ENCODE assay signal across 15 cellular contexts in genomic region chr5:37773809-37774208, GRCh38.
DNase-seq lines count a peak whose midpoint lies in the region; TF ChIP-seq lines count a peak whose summit lies in the region.
"Had no signal": no experiment of that assay in that cellular context is flagged by ENCODE, and none has a peak within 500 bp of the region (broad histone marks: within the 10 kb centered on the region; RNA-seq: fewer than 3 reads in every experiment).

No MANE protein-coding gene starts in this region.

- H3K23ac ChIP-seq in mesenchymal stem cell (ENCODE audit: low read length in 2 of 2), result no peak overlapping the region

- TF ChIP-seq CTCF in HFFc6 (IDR thresholded peaks at IDR 0.05) (no peak), smooth muscle cell (IDR thresholded peaks at IDR 0.05; ENCODE audit: borderline replicate concordance, insufficient read depth, poor library complexity, severe bottlenecking) (no peak), colonic mucosa (IDR thresholded peaks at IDR 0.05) (no peak)

- H3K9ac ChIP-seq in mesenchymal stem cell (ENCODE audit: low read length) (no peak overlapping the region), smooth muscle cell (ENCODE audit: low read depth) (no peak overlapping the region), colonic mucosa (ENCODE audit: low read depth in 2 of 2, low read length in 2 of 2) (no peak overlapping the region)
- H3K9ac ChIP-seq: BLaER1 had no signal

- H3K4me1 ChIP-seq in mesenchymal stem cell (ENCODE audit: control insufficient read depth, insufficient read depth, low read depth, low read length) (peaks cover 14% of the 10 kb centered on the region), smooth muscle cell (ENCODE audit: low read depth) (no peaks in the 10 kb centered on the region), SJCRH30 (peaks cover 29% of the 10 kb centered on the region), colonic mucosa (no peaks in the 10 kb centered on the region)
- H3K4me1 ChIP-seq: BLaER1 had no signal

- no peaks in the 10 kb centered on the region for H4K20me1 ChIP-seq in smooth muscle cell (ENCODE audit: low read depth)
- H4K20me1 ChIP-seq: BLaER1 had no signal

- peaks cover 6% of the 10 kb centered on the region for H3K36me3 Mint-ChIP-seq in HFFc6 (ENCODE audit: low read depth)

- H3K9me3 ChIP-seq in mesenchymal stem cell (ENCODE audit: control insufficient read depth, low read length), result peaks cover 7% of the 10 kb centered on the region
- H3K9me3 ChIP-seq in smooth muscle cell (replicated peaks; ENCODE audit: low read depth), result no peaks in the 10 kb centered on the region
- H3K9me3 ChIP-seq in SJCRH30 (replicated peaks), result peaks cover 17% of the 10 kb centered on the region
- no peaks in the 10 kb centered on the region for H3K9me3 ChIP-seq in colonic mucosa

- no peak overlapping the region for H2AFZ ChIP-seq in mesenchymal stem cell (ENCODE audit: low read depth, low read length)
- no peak overlapping the region for H2AFZ ChIP-seq in smooth muscle cell (ENCODE audit: low read depth)
- H2AFZ ChIP-seq: GM23338 had no signal

- H3F3A ChIP-seq in smooth muscle cell (ENCODE audit: low read depth), result peaks cover 23% of the 10 kb centered on the region

- H4K8ac ChIP-seq in mesenchymal stem cell (ENCODE audit: low read length), result no peak overlapping the region

- intact Hi-C loops in colonic mucosa (cut with DNase I), result no loop called here

- H3K4ac ChIP-seq in mesenchymal stem cell (ENCODE audit: low read depth in 1 of 2, low read length in 2 of 2), result no peak overlapping the region

- H4K91ac ChIP-seq in mesenchymal stem cell (ENCODE audit: low read length), result no peak overlapping the region

- H3K4me2 ChIP-seq in mesenchymal stem cell (ENCODE audit: low read length, poor library complexity, severe bottlenecking) (no peak overlapping the region), smooth muscle cell (no peak overlapping the region)
- H3K4me2 ChIP-seq: BLaER1, GM23338 had no signal

- H3K27ac Mint-ChIP-seq in HFFc6, result peak overlapping the region; percentile 92; the same call in 1 of the 2 replicates
- H3K27ac Mint-ChIP-seq: GM23338 had no signal

- no peak overlapping the region for H2BK120ac ChIP-seq in mesenchymal stem cell (ENCODE audit: low read depth, low read length)

- no peak overlapping the region for H2BK12ac ChIP-seq in mesenchymal stem cell (ENCODE audit: low read length in 2 of 2)

- no peak overlapping the region for H3K14ac ChIP-seq in mesenchymal stem cell (ENCODE audit: low read length in 2 of 2)

- no peaks in the 10 kb centered on the region for H3K36me3 ChIP-seq in mesenchymal stem cell (ENCODE audit: control insufficient read depth in 1 of 2, insufficient read depth in 2 of 2, low read depth in 1 of 2, low read length in 2 of 2)
- H3K36me3 ChIP-seq in smooth muscle cell (ENCODE audit: low read depth), result no peaks in the 10 kb centered on the region
- H3K36me3 ChIP-seq in SJCRH30, result no peaks in the 10 kb centered on the region
- no peaks in the 10 kb centered on the region for H3K36me3 ChIP-seq in colonic mucosa
- H3K36me3 ChIP-seq: BLaER1 had no signal

- no peaks in the 10 kb centered on the region for H3K79me2 ChIP-seq in smooth muscle cell (ENCODE audit: low read depth)

- no peak overlapping the region for H3K4me3 ChIP-seq in mesenchymal stem cell (ENCODE audit: insufficient read depth in 1 of 2, low read depth in 1 of 2, low read length in 2 of 2)
- no peak overlapping the region for H3K4me3 ChIP-seq in smooth muscle cell
- H3K4me3 ChIP-seq in SJCRH30, result no peak overlapping the region
- no peak overlapping the region for H3K4me3 ChIP-seq in colonic mucosa
- H3K4me3 ChIP-seq: BLaER1, GM12878, GM23338 had no signal

- H3K27me3 ChIP-seq in mesenchymal stem cell (ENCODE audit: control insufficient read depth in 1 of 2, insufficient read depth in 1 of 2, low read length in 2 of 2) (no peaks in the 10 kb centered on the region), smooth muscle cell (ENCODE audit: low read depth) (no peaks in the 10 kb centered on the region), SJCRH30 (no peaks in the 10 kb centered on the region), colonic mucosa (no peaks in the 10 kb centered on the region)
- H3K27me3 ChIP-seq: BLaER1 had no signal

- peaks cover 84% of the 10 kb centered on the region for H3K4me1 Mint-ChIP-seq in HFFc6 (ENCODE audit: low read depth)

- DNase-seq in HFFc6, result no peak
- peak; percentile 23 for DNase-seq in astrocyte of the hippocampus (ENCODE audit: low read depth, low spot score)
- no peak for DNase-seq in mesenchymal stem cell
- DNase-seq in smooth muscle cell (lab: John Stamatoyannopoulos, UW; ENCODE audit: unreplicated experiment), result no peak
- DNase-seq in inferior parietal cortex (ENCODE audit: extremely low spot score), result no peak
- DNase-seq in SJCRH30, result no peak
- no peak for DNase-seq in colonic mucosa
- DNase-seq: 8988T, AML-193, Calu3, DMS 273 treated with DMSO at 0.1 percent for 48 hours, H7 had no signal

- no peaks in the 10 kb centered on the region; the same call in 1 of the 2 replicates for H3K27me3 Mint-ChIP-seq in HFFc6 (ENCODE audit: insufficient read depth)

- no peak overlapping the region for H3K18ac ChIP-seq in mesenchymal stem cell (ENCODE audit: low read depth in 1 of 2, low read length in 2 of 2)

- H2AK5ac ChIP-seq in mesenchymal stem cell (ENCODE audit: low read length, severe bottlenecking), result peak overlapping the region; percentile 49

- no peak overlapping the region for H3K4me3 Mint-ChIP-seq in HFFc6
- H3K4me3 Mint-ChIP-seq: GM23338 had no signal

- no peak overlapping the region for H2BK15ac ChIP-seq in mesenchymal stem cell (ENCODE audit: low read depth, poor library complexity, severe bottlenecking)

- no peak overlapping the region for H2BK5ac ChIP-seq in mesenchymal stem cell (ENCODE audit: low read depth, low read length, poor library complexity, severe bottlenecking)

- H3K27ac ChIP-seq in mesenchymal stem cell (ENCODE audit: low read length, poor library complexity, severe bottlenecking), result no peak overlapping the region
- H3K27ac ChIP-seq in smooth muscle cell (ENCODE audit: low read depth), result peak overlapping the region; percentile 96
- H3K27ac ChIP-seq in SJCRH30, result no peak overlapping the region
- H3K27ac ChIP-seq in colonic mucosa, result no peak overlapping the region
- H3K27ac ChIP-seq: BLaER1 had no signal

- peaks cover 13% of the 10 kb centered on the region for H3K9me3 Mint-ChIP-seq in HFFc6

- H3K79me1 ChIP-seq in mesenchymal stem cell (replicated peaks; ENCODE audit: low read length, poor library complexity, severe bottlenecking), result no peaks in the 10 kb centered on the region

- WGBS in mesenchymal stem cell, result no CpG with 5 or more reads among the region's 1 CpG
- WGBS in smooth muscle cell (ENCODE audit: low lambda C conversion rate), result 100% methylated on average over 1 of the region's 1 CpG
